9 cellular contexts compared by ENCODE assay signal in the genomic region with DNA sequence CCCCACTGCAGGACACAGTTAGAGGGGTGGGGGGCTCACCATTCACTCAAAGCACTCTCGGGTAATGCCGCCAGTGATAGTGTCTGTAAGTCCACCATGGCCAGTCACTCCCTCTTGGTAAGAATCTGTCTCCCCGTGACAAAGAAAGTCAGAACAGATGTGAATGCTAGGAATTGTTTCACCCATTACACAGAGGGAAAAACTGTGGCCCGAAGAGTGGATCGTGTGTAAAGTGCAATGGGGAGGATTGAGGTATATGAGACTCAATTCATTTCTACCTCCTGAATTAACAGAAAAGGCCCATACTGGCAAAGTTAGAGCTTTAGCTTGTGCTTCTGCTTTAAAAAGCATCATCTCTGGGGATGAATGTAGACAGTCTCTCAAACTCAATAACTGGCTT. TPM values are rescaled to one million over a fixed set of nuclear protein-coding genes. Genes with fewer than 3 reads are reported as not detected.
"Had no signal": no experiment of that assay in that cellular context is flagged by ENCODE, and none has a peak within 500 bp of the region (broad histone marks: within the 10 kb centered on the region; RNA-seq: fewer than 3 reads in every experiment).

No MANE protein-coding gene starts in this region.

- H3K4me3 Mint-ChIP-seq: IgD-negative memory B cell had no signal

- FAIRE-seq: HTR-8/SVneo, K562 had no signal

- H3K27ac Mint-ChIP-seq: IgD-negative memory B cell had no signal

- H3K9me3 Mint-ChIP-seq: IgD-negative memory B cell had no signal

- H3K36me3 Mint-ChIP-seq: IgD-negative memory B cell had no signal

- ATAC-seq: K562 had no signal

- H3K27ac ChIP-seq: HL-60 had no signal

- H3K4me1 Mint-ChIP-seq: IgD-negative memory B cell had no signal

- H3K4me3 ChIP-seq: K562 had no signal

- DNase-seq: IMR-90, KBM-7, KG1 had no signal

RNA-seq across cellular contexts. Expression of a gene that starts 17.5 kb away (rescaled TPM):
- total RNA-seq: HT-29, HT1080, IMR-90, K562 had no signal
- polyA plus RNA-seq: IgD-negative memory B cell, IMR-90, K562 had no signal
